In the genomic region with DNA sequence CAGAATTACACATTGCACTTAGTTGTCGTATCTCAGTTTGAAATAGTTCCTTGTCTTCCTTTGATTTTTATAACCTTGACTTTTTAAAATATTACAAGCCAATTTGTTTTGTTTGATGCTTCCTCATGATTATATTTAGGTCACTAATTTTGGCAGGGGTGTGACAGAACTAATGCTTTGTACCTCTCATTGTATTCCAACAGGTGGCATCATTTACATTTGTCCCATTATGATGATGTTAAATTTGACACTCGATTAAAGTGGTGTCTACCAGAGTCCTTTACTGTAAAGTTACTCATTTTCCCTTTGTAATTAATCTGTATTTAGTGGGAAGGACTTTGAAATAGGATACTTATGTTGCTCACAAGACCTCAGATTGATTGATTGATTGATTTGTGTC, we compare ENCODE assay signal across 8 cellular contexts. TPM values are rescaled to one million over a fixed set of nuclear protein-coding genes. Genes with fewer than 3 reads are reported as not detected.
DNase-seq lines count a peak whose midpoint lies in the region; ATAC-seq, FAIRE-seq and TF ChIP-seq lines count a peak whose summit lies in the region.

No MANE protein-coding gene starts in this region.

- TF ChIP-seq POLR2A in A549 (IDR thresholded peaks at IDR 0.05; ENCODE audit: low read length): no peak

- POLR2A ChIA-PET in A549 (lab: Yijun Ruan, JAX): no interaction called here

- peak; percentile 80 to 85 for TF ChIP-seq RAD21 in A549 (conservative IDR thresholded peaks at IDR 0.05 in 1 of 2, IDR thresholded peaks at IDR 0.05 in 1 of 2)

- no peaks in the 10 kb centered on the region for H3K9me3 ChIP-seq in A549

- WGBS in A549 (ENCODE audit: missing lambda C conversion rate): 38% methylated on average over 2 of the region's 2 CpGs

- H3K27ac ChIP-seq in A549: no peak overlapping the region

- no peak overlapping the region for H3K4me2 ChIP-seq in A549

- no peak overlapping the region for H3K4me3 ChIP-seq in A549

- peak; percentile 86 for TF ChIP-seq CTCF in A549 (IDR thresholded peaks at IDR 0.05)

- CTCF ChIA-PET in A549 (lab: Yijun Ruan, JAX): interaction anchor here (1.3 to 1.6 kb wide), 2 partner anchors 12 to 33 kb away, joined by 3 to 4 read pairs; no protein-coding TSS in a partner anchor

- peak; percentile 83 to 87 for ATAC-seq in A549
- no peak for ATAC-seq in GM19351 (IDR thresholded peaks at IDR 0.05; ENCODE audit: unreplicated experiment)
- no peak for ATAC-seq in GM18867 (IDR thresholded peaks at IDR 0.05; ENCODE audit: unreplicated experiment)

- TF ChIP-seq EP300 in A549 (IDR thresholded peaks at IDR 0.05): no peak

- H3K4me1 ChIP-seq in A549: peaks cover 10% of the 10 kb centered on the region

- peak; percentile 48 to 53 for DNase-seq in A549 (ENCODE audit: low read depth in 1 of 2, low spot score in 1 of 2)
- DNase-seq in GM03348 (ENCODE audit: low spot score): peak; percentile 28
- peak; percentile 8 for DNase-seq in NCI-H345 (lab: John Stamatoyannopoulos, UW)
- DNase-seq in dermis blood vessel endothelial cell: peak; percentile 49
- DNase-seq in GOT3 (lab: John Stamatoyannopoulos, UW): no peak
- DNase-seq in mesenteric fat pad (ENCODE audit: low spot score): no peak

- FAIRE-seq in A549 (lab: Jason Lieb, UNC): peak; percentile 89

TF ChIP-seq in A549, 52 proteins besides CTCF, POLR2A, EP300 and RAD21:
- peak; percentile 81 for TF ChIP-seq SMC3 (IDR thresholded peaks at IDR 0.05)
- no peak for TF ChIP-seq ESRRA (IDR thresholded peaks at IDR 0.05; ENCODE audit: borderline replicate concordance, low read length)
TF ChIP-seq in A549: peak in this region for 1.

RNA-seq across cellular contexts. Expression of a gene that starts 21.5 kb away (rescaled TPM):
- 0.09 and 0.15 TPM in 2 replicates for polyA plus RNA-seq in A549 (2011; rRNA removed)
- polyA plus RNA-seq in A549 (2012; cell fraction: cytosol; rRNA removed): 0.09 and 0.22 TPM in 2 replicates
- polyA plus RNA-seq in A549 (2012; cell fraction: nucleus; rRNA removed): 0.34 and 0.46 TPM in 2 replicates
- polyA plus RNA-seq in A549 (2017; fragmentation: RNase III; extraction: RNeasy Plus Mini Kit Qiagen cat#74134 plus additional on column Dnase treatment): 0.17 to 0.36 TPM (median 0.25 TPM) in 3 replicates
- polyA minus RNA-seq in A549 (2011; rRNA and poly(A)+ RNA removed): 0.29 and 1.1 TPM in 2 replicates
- total RNA-seq in dermis blood vessel endothelial cell: under 0.01 and 0.09 TPM in 2 replicates
- total RNA-seq in mesenteric fat pad: not detected

RNA-seq across cellular contexts. Expression of a gene that starts 48.1 kb away (rescaled TPM):
- 18.3 and 25.4 TPM in 2 replicates for polyA plus RNA-seq in A549 (2011; rRNA removed)
- 6.2 and 7.2 TPM in 2 replicates for polyA plus RNA-seq in A549 (2012; cell fraction: cytosol; rRNA removed)
- polyA plus RNA-seq in A549 (2012; cell fraction: nucleus; rRNA removed): 1.2 and 2.2 TPM in 2 replicates
- 13.7 to 15.6 TPM (median 15.5 TPM) in 3 replicates for polyA plus RNA-seq in A549 (2017; fragmentation: RNase III; extraction: RNeasy Plus Mini Kit Qiagen cat#74134 plus additional on column Dnase treatment)
- polyA minus RNA-seq in A549 (2011; rRNA and poly(A)+ RNA removed): 3.9 and 4.9 TPM in 2 replicates
- total RNA-seq in dermis blood vessel endothelial cell: 13.1 and 17.0 TPM in 2 replicates
- total RNA-seq in mesenteric fat pad: 21.7 TPM

RNA-seq across cellular contexts. Expression of a gene that starts 58.8 kb away (rescaled TPM):
- polyA plus RNA-seq in A549 (2011; rRNA removed) (20.8 and 30.1 TPM in 2 replicates), A549 (2017; fragmentation: RNase III; extraction: RNeasy Plus Mini Kit Qiagen cat#74134 plus additional on column Dnase treatment) (12.1 to 12.9 TPM (median 12.7 TPM) in 3 replicates)
- 6.7 and 8.4 TPM in 2 replicates for polyA plus RNA-seq in A549 (2012; cell fraction: cytosol; rRNA removed)
- 6.6 and 9.5 TPM in 2 replicates for polyA plus RNA-seq in A549 (2012; cell fraction: nucleus; rRNA removed)
- 39.7 and 56.6 TPM in 2 replicates for polyA minus RNA-seq in A549 (2011; rRNA and poly(A)+ RNA removed)
- total RNA-seq in dermis blood vessel endothelial cell (11.4 and 13.3 TPM in 2 replicates), mesenteric fat pad (7.2 TPM)

Comparison
In these comparisons a context has a peak if more than half of its experiments do, and no peak if none do; other contexts are left out.
1. ATAC-seq: peak in A549 (2 of 2); none in GM19351 (single experiment) and GM18867 (single experiment).
2. DNase-seq: peak in A549 (2 of 2), GM03348 (single experiment), NCI-H345 (single experiment) and dermis blood vessel endothelial cell (single experiment); none in GOT3 (single experiment) and mesenteric fat pad (single experiment).